ENCODE assay signal across 1 cellular context in the genomic region with DNA sequence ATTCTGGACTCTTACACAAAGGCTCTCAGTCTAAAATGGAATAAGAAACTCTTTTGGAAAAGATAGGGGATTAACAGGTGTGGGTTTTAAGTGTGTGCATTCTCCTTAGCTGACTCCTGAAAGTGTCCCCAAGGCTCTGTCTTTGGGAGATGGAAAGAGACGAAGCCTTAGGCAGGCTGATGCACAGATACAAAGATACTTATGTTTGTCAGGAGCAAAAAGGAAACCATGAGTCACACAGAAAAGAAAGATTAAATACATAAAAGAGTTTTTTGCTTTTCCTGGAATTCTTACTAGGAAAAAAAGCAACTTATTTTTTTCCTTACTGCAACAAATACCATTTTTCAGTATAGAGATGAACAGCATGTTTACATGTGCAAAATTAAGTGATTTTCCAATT.
TF ChIP-seq lines count a peak whose summit lies in the region.

No MANE protein-coding gene starts in this region.

TF ChIP-seq in K562, 482 proteins besides CTCF, POLR2A, EP300 and RAD21:
- TF ChIP-seq NR4A1 (CRISPR knock-in tag; IDR thresholded peaks at IDR 0.05): no peak
- TF ChIP-seq NR4A1 (tag; IDR thresholded peaks at IDR 0.05): no peak
- peak; percentile 58 for TF ChIP-seq FOSL1 (tag; conservative IDR thresholded peaks at IDR 0.05)
